Comparison of ENCODE assay signal across 1 cellular context in genomic region chr4:3766791-3767561, GRCh38.
A peak's percentile ranks its signal among the peaks of the same experiment; 100 is the strongest.
TF ChIP-seq lines count a peak whose summit lies in the region.

No MANE protein-coding gene starts in this region.

TF ChIP-seq in WTC11, 78 proteins besides CTCF, POLR2A, EP300 and RAD21 (continued from another document):
- TF ChIP-seq ATF2 (CRISPR knock-in tag; IDR thresholded peaks at IDR 0.05; ENCODE audit: borderline replicate concordance, low read depth): peak; percentile 53; the same call in 1 of the 2 replicates
- TF ChIP-seq NFATC4 (CRISPR knock-in tag; IDR thresholded peaks at IDR 0.05): no peak
- TF ChIP-seq GABPB1 (CRISPR knock-in tag; IDR thresholded peaks at IDR 0.05): no peak
- TF ChIP-seq EMX1 (CRISPR knock-in tag; IDR thresholded peaks at IDR 0.05): no peak
- no peak for TF ChIP-seq SOX15 (CRISPR knock-in tag; IDR thresholded peaks at IDR 0.05)
- no peak for TF ChIP-seq ZNF396 (CRISPR knock-in tag; IDR thresholded peaks at IDR 0.05; ENCODE audit: borderline replicate concordance)
- TF ChIP-seq FOXK1 (CRISPR knock-in tag; IDR thresholded peaks at IDR 0.05): peak; percentile 94
- peak; percentile 66; the same call in 1 of the 2 replicates for TF ChIP-seq TP53 (CRISPR knock-in tag; IDR thresholded peaks at IDR 0.05)
- TF ChIP-seq, protein P1, sequence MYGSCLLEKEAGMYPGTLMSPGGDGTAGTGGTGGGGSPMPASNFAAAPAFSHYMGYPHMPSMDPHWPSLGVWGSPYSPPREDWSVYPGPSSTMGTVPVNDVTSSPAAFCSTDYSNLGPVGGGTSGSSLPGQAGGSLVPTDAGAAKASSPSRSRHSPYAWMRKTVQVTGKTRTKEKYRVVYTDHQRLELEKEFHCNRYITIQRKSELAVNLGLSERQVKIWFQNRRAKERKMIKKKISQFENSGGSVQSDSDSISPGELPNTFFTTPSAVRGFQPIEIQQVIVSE (CRISPR knock-in tag; IDR thresholded peaks at IDR 0.05; ENCODE audit: borderline replicate concordance): no peak
- no peak for TF ChIP-seq ZNF532 (CRISPR knock-in tag; IDR thresholded peaks at IDR 0.05; ENCODE audit: borderline replicate concordance)
- TF ChIP-seq ATF1 (CRISPR knock-in tag; IDR thresholded peaks at IDR 0.05): peak; percentile 79; the same call in 1 of the 2 replicates
- peak; percentile 99 for TF ChIP-seq MAX (CRISPR knock-in tag; IDR thresholded peaks at IDR 0.05)
- peak; percentile 92 for TF ChIP-seq E2F4 (CRISPR knock-in tag; IDR thresholded peaks at IDR 0.05; ENCODE audit: borderline replicate concordance, low read depth)
- TF ChIP-seq, protein P2, sequence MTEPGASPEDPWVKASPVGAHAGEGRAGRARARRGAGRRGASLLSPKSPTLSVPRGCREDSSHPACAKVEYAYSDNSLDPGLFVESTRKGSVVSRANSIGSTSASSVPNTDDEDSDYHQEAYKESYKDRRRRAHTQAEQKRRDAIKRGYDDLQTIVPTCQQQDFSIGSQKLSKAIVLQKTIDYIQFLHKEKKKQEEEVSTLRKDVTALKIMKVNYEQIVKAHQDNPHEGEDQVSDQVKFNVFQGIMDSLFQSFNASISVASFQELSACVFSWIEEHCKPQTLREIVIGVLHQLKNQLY (CRISPR knock-in tag; IDR thresholded peaks at IDR 0.05): peak; percentile 66; the same call in 1 of the 2 replicates
- TF ChIP-seq, protein P3, sequence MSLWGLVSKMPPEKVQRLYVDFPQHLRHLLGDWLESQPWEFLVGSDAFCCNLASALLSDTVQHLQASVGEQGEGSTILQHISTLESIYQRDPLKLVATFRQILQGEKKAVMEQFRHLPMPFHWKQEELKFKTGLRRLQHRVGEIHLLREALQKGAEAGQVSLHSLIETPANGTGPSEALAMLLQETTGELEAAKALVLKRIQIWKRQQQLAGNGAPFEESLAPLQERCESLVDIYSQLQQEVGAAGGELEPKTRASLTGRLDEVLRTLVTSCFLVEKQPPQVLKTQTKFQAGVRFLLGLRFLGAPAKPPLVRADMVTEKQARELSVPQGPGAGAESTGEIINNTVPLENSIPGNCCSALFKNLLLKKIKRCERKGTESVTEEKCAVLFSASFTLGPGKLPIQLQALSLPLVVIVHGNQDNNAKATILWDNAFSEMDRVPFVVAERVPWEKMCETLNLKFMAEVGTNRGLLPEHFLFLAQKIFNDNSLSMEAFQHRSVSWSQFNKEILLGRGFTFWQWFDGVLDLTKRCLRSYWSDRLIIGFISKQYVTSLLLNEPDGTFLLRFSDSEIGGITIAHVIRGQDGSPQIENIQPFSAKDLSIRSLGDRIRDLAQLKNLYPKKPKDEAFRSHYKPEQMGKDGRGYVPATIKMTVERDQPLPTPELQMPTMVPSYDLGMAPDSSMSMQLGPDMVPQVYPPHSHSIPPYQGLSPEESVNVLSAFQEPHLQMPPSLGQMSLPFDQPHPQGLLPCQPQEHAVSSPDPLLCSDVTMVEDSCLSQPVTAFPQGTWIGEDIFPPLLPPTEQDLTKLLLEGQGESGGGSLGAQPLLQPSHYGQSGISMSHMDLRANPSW (CRISPR knock-in tag; conservative IDR thresholded peaks at IDR 0.05; ENCODE audit: low read depth): no peak
- TF ChIP-seq, protein P4, sequence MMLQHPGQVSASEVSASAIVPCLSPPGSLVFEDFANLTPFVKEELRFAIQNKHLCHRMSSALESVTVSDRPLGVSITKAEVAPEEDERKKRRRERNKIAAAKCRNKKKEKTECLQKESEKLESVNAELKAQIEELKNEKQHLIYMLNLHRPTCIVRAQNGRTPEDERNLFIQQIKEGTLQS (CRISPR knock-in tag; conservative IDR thresholded peaks at IDR 0.05): 0 out of 2 replicates have a peak, but pooled peaks have one; percentile 73
- TF ChIP-seq ZSCAN18 (CRISPR knock-in tag; IDR thresholded peaks at IDR 0.05): no peak
- TF ChIP-seq PRRX2 (CRISPR knock-in tag; IDR thresholded peaks at IDR 0.05): no peak
- TF ChIP-seq ETV6 (CRISPR knock-in tag; IDR thresholded peaks at IDR 0.05): peak; percentile 98
- TF ChIP-seq IRF2 (CRISPR knock-in tag; IDR thresholded peaks at IDR 0.05; ENCODE audit: borderline replicate concordance, low read depth): 0 out of 2 replicates have a peak, but pooled peaks have one; percentile 39
- peak; percentile 76 for TF ChIP-seq SMAD4 (CRISPR knock-in tag; IDR thresholded peaks at IDR 0.05)
- peak; percentile 94 for TF ChIP-seq FOXP4 (CRISPR knock-in tag; IDR thresholded peaks at IDR 0.05)
- no peak for TF ChIP-seq IRF1 (CRISPR knock-in tag; IDR thresholded peaks at IDR 0.05)
- TF ChIP-seq CBFB (CRISPR knock-in tag; IDR thresholded peaks at IDR 0.05; ENCODE audit: low read depth): 0 out of 2 replicates have a peak, but pooled peaks have one; percentile 72
- 0 out of 2 replicates have a peak, but pooled peaks have one; percentile 3 for TF ChIP-seq ZNF121 (CRISPR knock-in tag; IDR thresholded peaks at IDR 0.05)
- TF ChIP-seq GTF2I (CRISPR knock-in tag; conservative IDR thresholded peaks at IDR 0.05): no peak
- no peak for TF ChIP-seq OVOL2 (CRISPR knock-in tag; IDR thresholded peaks at IDR 0.05; ENCODE audit: borderline replicate concordance)
- TF ChIP-seq, protein P5, sequence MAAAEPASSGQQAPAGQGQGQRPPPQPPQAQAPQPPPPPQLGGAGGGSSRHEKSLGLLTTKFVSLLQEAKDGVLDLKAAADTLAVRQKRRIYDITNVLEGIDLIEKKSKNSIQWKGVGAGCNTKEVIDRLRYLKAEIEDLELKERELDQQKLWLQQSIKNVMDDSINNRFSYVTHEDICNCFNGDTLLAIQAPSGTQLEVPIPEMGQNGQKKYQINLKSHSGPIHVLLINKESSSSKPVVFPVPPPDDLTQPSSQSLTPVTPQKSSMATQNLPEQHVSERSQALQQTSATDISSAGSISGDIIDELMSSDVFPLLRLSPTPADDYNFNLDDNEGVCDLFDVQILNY (CRISPR knock-in tag; IDR thresholded peaks at IDR 0.05): peak; percentile 98
- peak; percentile 95; the same call in 1 of the 2 replicates for TF ChIP-seq TCF7 (CRISPR knock-in tag; IDR thresholded peaks at IDR 0.05; ENCODE audit: low read depth)
- no peak for TF ChIP-seq ZNF416 (CRISPR knock-in tag; IDR thresholded peaks at IDR 0.05)
- peak; percentile 98 for TF ChIP-seq FOXP1 (CRISPR knock-in tag; IDR thresholded peaks at IDR 0.05; ENCODE audit: borderline replicate concordance)
- no peak for TF ChIP-seq ZNF317 (CRISPR knock-in tag; IDR thresholded peaks at IDR 0.05; ENCODE audit: borderline replicate concordance, low read depth)
- TF ChIP-seq, protein P6, sequence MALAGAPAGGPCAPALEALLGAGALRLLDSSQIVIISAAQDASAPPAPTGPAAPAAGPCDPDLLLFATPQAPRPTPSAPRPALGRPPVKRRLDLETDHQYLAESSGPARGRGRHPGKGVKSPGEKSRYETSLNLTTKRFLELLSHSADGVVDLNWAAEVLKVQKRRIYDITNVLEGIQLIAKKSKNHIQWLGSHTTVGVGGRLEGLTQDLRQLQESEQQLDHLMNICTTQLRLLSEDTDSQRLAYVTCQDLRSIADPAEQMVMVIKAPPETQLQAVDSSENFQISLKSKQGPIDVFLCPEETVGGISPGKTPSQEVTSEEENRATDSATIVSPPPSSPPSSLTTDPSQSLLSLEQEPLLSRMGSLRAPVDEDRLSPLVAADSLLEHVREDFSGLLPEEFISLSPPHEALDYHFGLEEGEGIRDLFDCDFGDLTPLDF (CRISPR knock-in tag; IDR thresholded peaks at IDR 0.05): peak; percentile 87
- peak; percentile 96 for TF ChIP-seq CREB1 (CRISPR knock-in tag; IDR thresholded peaks at IDR 0.05)
- peak; percentile 41 for TF ChIP-seq USF2 (CRISPR knock-in tag; IDR thresholded peaks at IDR 0.05)
- no peak for TF ChIP-seq RORB (CRISPR knock-in tag; IDR thresholded peaks at IDR 0.05)
TF ChIP-seq in WTC11: peak in this region for 48.
